In genomic region chr1:116826818-116827606, GRCh38 we compare ENCODE assay signal across 1 cellular context.
TF ChIP-seq lines count a peak whose summit lies in the region.

No MANE protein-coding gene starts in this region.

TF ChIP-seq in GM12878, 131 proteins besides CTCF, POLR2A, EP300 and RAD21 (continued from another document):
- TF ChIP-seq MLLT1 (IDR thresholded peaks at IDR 0.05) (peak; percentile 57; the same call in 1 of the 2 replicates), POLR2AphosphoS5 (IDR thresholded peaks at IDR 0.05; ENCODE audit: low read length) (peak; percentile 43; the same call in 1 of the 2 replicates), SMAD5 (IDR thresholded peaks at IDR 0.05; ENCODE audit: low read depth) (peak; percentile 43; the same call in 1 of the 2 replicates), HCFC1 (IDR thresholded peaks at IDR 0.05; ENCODE audit: low read length) (no peak), RUNX3 (IDR thresholded peaks at IDR 0.05; ENCODE audit: low read length) (peak; percentile 93), YBX1 (IDR thresholded peaks at IDR 0.05) (no peak), SKIL (IDR thresholded peaks at IDR 0.05; ENCODE audit: low read depth, poor library complexity, severe bottlenecking) (peak; percentile 75), IRF4 (IDR thresholded peaks at IDR 0.05; ENCODE audit: low read depth, low read length) (peak; percentile 94), CEBPZ (IDR thresholded peaks at IDR 0.05; ENCODE audit: low read depth, low read length) (no peak), CUX1 (IDR thresholded peaks at IDR 0.05; ENCODE audit: insufficient replicate concordance, low read depth, low read length) (no peak), CHD1 (IDR thresholded peaks at IDR 0.05; ENCODE audit: low read depth, low read length) (no peak), E4F1 (IDR thresholded peaks at IDR 0.05; ENCODE audit: borderline replicate concordance, partially characterized antibody) (peak; percentile 25), RELB (IDR thresholded peaks at IDR 0.05; ENCODE audit: low read depth) (peak; percentile 91), SPI1 (IDR thresholded peaks at IDR 0.05; ENCODE audit: borderline replicate concordance, insufficient read depth, low read depth, low read length) (peak; percentile 43; the same call in 1 of the 2 replicates), SP1 (IDR thresholded peaks at IDR 0.05; ENCODE audit: low read depth, low read length) (peak; percentile 32)
